ENCODE assay signal across 10 cellular contexts in the genomic region with DNA sequence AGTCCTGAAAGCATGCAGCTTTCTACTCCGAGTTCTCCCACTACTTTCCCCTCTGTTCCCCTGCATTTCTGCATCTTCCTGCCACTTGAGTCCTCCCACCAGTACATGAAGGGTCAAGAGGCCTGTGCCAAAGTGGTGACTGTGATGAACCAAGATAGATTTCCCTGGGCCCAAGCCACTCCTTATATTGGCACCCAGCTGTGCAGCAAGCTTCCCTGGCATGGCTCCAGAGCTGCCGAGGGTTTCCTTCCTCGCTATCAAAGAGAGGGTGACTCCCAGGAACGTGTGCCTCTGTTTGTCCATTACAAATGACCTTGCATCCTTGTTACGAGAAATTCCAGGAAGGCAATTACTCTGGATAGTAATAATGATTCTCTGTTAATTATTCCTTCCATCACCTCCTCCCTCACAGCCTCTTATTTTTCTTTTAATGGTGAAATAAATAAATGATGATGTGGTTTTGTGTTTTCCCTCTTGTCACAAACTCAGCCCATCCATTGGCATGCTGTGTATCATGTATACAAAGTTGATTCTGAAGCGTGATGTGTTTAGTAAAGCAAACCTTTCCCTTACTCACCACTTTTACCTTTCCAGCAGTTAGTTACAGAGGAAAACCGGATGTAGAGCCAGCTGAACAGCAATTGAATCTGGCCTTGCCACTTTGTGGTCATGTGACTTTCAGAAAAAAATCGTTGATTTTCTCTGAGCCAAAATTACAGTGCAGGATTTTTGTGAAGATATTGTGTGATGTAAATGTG. TPM values are rescaled to one million over a fixed set of nuclear protein-coding genes. Genes with fewer than 3 reads are reported as not detected.
DNase-seq lines count a peak whose midpoint lies in the region; ATAC-seq and TF ChIP-seq lines count a peak whose summit lies in the region.
"Had no signal": no experiment of that assay in that cellular context is flagged by ENCODE, and none has a peak within 500 bp of the region (broad histone marks: within the 10 kb centered on the region; RNA-seq: fewer than 3 reads in every experiment).

No MANE protein-coding gene starts in this region.

- H3K9me3 ChIP-seq in spleen (no peaks in the 10 kb centered on the region), osteoblast (ENCODE audit: low read depth, low read length) (no peaks in the 10 kb centered on the region), Karpas-422 (ENCODE audit: low read length) (no peaks in the 10 kb centered on the region)

- no peak for TF ChIP-seq POLR2A in spleen (IDR thresholded peaks at IDR 0.05)

- H2AFZ ChIP-seq in osteoblast (ENCODE audit: low read length) (no peak overlapping the region), Karpas-422 (ENCODE audit: low read length) (no peak overlapping the region)

- no peaks in the 10 kb centered on the region for H3K9me2 ChIP-seq in Karpas-422 (replicated peaks; ENCODE audit: insufficient read depth, low read length)

- no peaks in the 10 kb centered on the region for H3K27me3 ChIP-seq in spleen (replicated peaks in 1 of 7)
- H3K27me3 ChIP-seq in osteoblast (ENCODE audit: insufficient read depth, low read length): no peaks in the 10 kb centered on the region
- no peaks in the 10 kb centered on the region for H3K27me3 ChIP-seq in Karpas-422 (ENCODE audit: low read length)

- peaks cover 0 to 5% (median 0%) of the 10 kb centered on the region in 6 donors for H3K36me3 ChIP-seq in spleen
- H3K36me3 ChIP-seq in osteoblast (ENCODE audit: insufficient read depth, low read length): no peaks in the 10 kb centered on the region
- H3K36me3 ChIP-seq in Karpas-422 (ENCODE audit: insufficient read depth, low read length): peaks cover 12% of the 10 kb centered on the region

- TF ChIP-seq CTCF in spleen (IDR thresholded peaks at IDR 0.05 in 8 of 11, conservative IDR thresholded peaks at IDR 0.05 in 3 of 11) (no peak), osteoblast (IDR thresholded peaks at IDR 0.05; ENCODE audit: extremely low read depth, low read depth, low read length) (no peak)

- WGBS in spleen, 5 donors: 40 to 58% (median 46%) methylated on average over 8 of the region's 8 CpGs

- H3K4me2 ChIP-seq in osteoblast (ENCODE audit: insufficient read depth, low read length): no peak overlapping the region
- H3K4me2 ChIP-seq in Karpas-422 (ENCODE audit: low read depth, low read length, poor library complexity, severe bottlenecking): no peak overlapping the region

- H3K4me3 ChIP-seq in spleen (no peak overlapping the region), osteoblast (ENCODE audit: insufficient read depth, low read length) (no peak overlapping the region), Karpas-422 (ENCODE audit: low read length) (no peak overlapping the region)

- no peaks in the 10 kb centered on the region for H4K20me1 ChIP-seq in osteoblast (ENCODE audit: insufficient read depth, low read length)
- H4K20me1 ChIP-seq in Karpas-422 (ENCODE audit: insufficient read depth, low read depth, low read length): peaks cover 8% of the 10 kb centered on the region

- H3K27ac ChIP-seq in spleen (peak overlapping the region; percentile 11 to 81 (median 70)), osteoblast (ENCODE audit: low read depth, low read length) (no peak overlapping the region), Karpas-422 (ENCODE audit: low read length) (no peak overlapping the region)

- no peak for TF ChIP-seq RAD21 in Ishikawa (IDR thresholded peaks at IDR 0.05; ENCODE audit: low read depth)

- intact Hi-C loops in left ventricle myocardium superior (cut with micrococcal nuclease): no loop called here
- intact Hi-C loops in spleen (cut with DNase I; ENCODE audit: low total_unique reads): loop anchor here (5.0 to 10.0 kb wide), 2 partner anchors 72 to 690 kb away; no protein-coding TSS in a partner anchor

- ATAC-seq in left ventricle myocardium superior: peak; percentile 96
- ATAC-seq in GM19467 (IDR thresholded peaks at IDR 0.05; ENCODE audit: unreplicated experiment): no peak

- peak; percentile 8 for DNase-seq in amniotic epithelial cell (ENCODE audit: low read depth)
- DNase-seq in left ventricle myocardium superior: peak; percentile 82
- DNase-seq in spleen: peak; percentile 81
- DNase-seq in osteoblast (ENCODE audit: insufficient read length, low spot score, missing footprints): no peak
- DNase-seq in AG20443 (ENCODE audit: low spot score): no peak
- DNase-seq in Karpas-422: no peak
- DNase-seq: islet precursor cell; stimulated activated CD4-positive, alpha-beta T cell treated with anti-CD3 and anti-CD28 coated beads, Interleukin-2, amount 100 ng/mL, for 24 hours had no signal

- no peak for TF ChIP-seq EP300 in Ishikawa (IDR thresholded peaks at IDR 0.05; ENCODE audit: borderline replicate concordance)

- H3K79me2 ChIP-seq in osteoblast (ENCODE audit: insufficient read depth, low read length): peaks cover 3% of the 10 kb centered on the region
- H3K79me2 ChIP-seq in Karpas-422 (ENCODE audit: low read length): peaks cover 5% of the 10 kb centered on the region

- H3K9ac ChIP-seq in Karpas-422 (ENCODE audit: low read length): no peak overlapping the region

- peaks cover 3 to 55% (median 34%) of the 10 kb centered on the region in 6 donors for H3K4me1 ChIP-seq in spleen
- H3K4me1 ChIP-seq in osteoblast (ENCODE audit: insufficient read depth, low read length): peaks cover 21% of the 10 kb centered on the region
- peaks cover 9% of the 10 kb centered on the region for H3K4me1 ChIP-seq in Karpas-422 (ENCODE audit: low read length)

TF ChIP-seq in Ishikawa, 13 proteins besides CTCF, POLR2A, EP300 and RAD21:
- TF ChIP-seq CEBPB (IDR thresholded peaks at IDR 0.05): no peak
- no peak for TF ChIP-seq FOXM1 (IDR thresholded peaks at IDR 0.05; ENCODE audit: borderline replicate concordance, low read depth)
- TF ChIP-seq TAF1 (IDR thresholded peaks at IDR 0.05; ENCODE audit: low read depth): no peak
- TF ChIP-seq TCF12 (IDR thresholded peaks at IDR 0.05; ENCODE audit: low read depth): no peak
- 0 out of 2 replicates have a peak, but pooled peaks have one; percentile 44 for TF ChIP-seq NFIC (IDR thresholded peaks at IDR 0.05)
- TF ChIP-seq, protein P1, sequence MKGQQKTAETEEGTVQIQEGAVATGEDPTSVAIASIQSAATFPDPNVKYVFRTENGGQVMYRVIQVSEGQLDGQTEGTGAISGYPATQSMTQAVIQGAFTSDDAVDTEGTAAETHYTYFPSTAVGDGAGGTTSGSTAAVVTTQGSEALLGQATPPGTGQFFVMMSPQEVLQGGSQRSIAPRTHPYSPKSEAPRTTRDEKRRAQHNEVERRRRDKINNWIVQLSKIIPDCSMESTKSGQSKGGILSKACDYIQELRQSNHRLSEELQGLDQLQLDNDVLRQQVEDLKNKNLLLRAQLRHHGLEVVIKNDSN (IDR thresholded peaks at IDR 0.05): peak; percentile 71
- TF ChIP-seq, protein P2, sequence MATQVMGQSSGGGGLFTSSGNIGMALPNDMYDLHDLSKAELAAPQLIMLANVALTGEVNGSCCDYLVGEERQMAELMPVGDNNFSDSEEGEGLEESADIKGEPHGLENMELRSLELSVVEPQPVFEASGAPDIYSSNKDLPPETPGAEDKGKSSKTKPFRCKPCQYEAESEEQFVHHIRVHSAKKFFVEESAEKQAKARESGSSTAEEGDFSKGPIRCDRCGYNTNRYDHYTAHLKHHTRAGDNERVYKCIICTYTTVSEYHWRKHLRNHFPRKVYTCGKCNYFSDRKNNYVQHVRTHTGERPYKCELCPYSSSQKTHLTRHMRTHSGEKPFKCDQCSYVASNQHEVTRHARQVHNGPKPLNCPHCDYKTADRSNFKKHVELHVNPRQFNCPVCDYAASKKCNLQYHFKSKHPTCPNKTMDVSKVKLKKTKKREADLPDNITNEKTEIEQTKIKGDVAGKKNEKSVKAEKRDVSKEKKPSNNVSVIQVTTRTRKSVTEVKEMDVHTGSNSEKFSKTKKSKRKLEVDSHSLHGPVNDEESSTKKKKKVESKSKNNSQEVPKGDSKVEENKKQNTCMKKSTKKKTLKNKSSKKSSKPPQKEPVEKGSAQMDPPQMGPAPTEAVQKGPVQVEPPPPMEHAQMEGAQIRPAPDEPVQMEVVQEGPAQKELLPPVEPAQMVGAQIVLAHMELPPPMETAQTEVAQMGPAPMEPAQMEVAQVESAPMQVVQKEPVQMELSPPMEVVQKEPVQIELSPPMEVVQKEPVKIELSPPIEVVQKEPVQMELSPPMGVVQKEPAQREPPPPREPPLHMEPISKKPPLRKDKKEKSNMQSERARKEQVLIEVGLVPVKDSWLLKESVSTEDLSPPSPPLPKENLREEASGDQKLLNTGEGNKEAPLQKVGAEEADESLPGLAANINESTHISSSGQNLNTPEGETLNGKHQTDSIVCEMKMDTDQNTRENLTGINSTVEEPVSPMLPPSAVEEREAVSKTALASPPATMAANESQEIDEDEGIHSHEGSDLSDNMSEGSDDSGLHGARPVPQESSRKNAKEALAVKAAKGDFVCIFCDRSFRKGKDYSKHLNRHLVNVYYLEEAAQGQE (IDR thresholded peaks at IDR 0.05; ENCODE audit: low read depth): no peak
- TF ChIP-seq, protein P3, sequence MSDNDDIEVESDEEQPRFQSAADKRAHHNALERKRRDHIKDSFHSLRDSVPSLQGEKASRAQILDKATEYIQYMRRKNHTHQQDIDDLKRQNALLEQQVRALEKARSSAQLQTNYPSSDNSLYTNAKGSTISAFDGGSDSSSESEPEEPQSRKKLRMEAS (IDR thresholded peaks at IDR 0.05): no peak

RNA-seq across cellular contexts. Expression of a gene that starts 8.3 kb away (rescaled TPM):
- total RNA-seq in left ventricle myocardium superior (24.9 TPM), spleen (10 to 100 TPM; 38.1 to 63.9 (median 55.7) TPM), osteoblast (20.6 and 22.1 TPM in 2 replicates)
- polyA plus RNA-seq in spleen: 10 to 100 TPM; 59.6 to 63.3 (median 62.6) TPM
- 50.0 and 111 TPM in 2 replicates for total RNA-seq in Karpas-422 (2014; rRNA removed; shearing (Covaris generic); ENCODE audit: low replicate concordance)

RNA-seq across cellular contexts. Expression of a gene that starts 14.7 kb away (rescaled TPM):
- 10.7 TPM for total RNA-seq in left ventricle myocardium superior
- total RNA-seq in spleen: 10 to 100 TPM; 34.3 to 80.5 (median 70.5) TPM
- polyA plus RNA-seq in spleen: 10 to 100 TPM in 1 of 3 donors, 1 to 10 TPM in 2; 6.3 to 12.5 (median 9.8) TPM
- 43.0 and 44.2 TPM in 2 replicates for total RNA-seq in osteoblast
- 11.0 and 12.8 TPM in 2 replicates for total RNA-seq in Karpas-422 (2014; rRNA removed; shearing (Covaris generic); ENCODE audit: low replicate concordance)

RNA-seq across cellular contexts. Expression of a gene that starts 25.8 kb away (rescaled TPM):
- not detected for total RNA-seq in left ventricle myocardium superior
- total RNA-seq in spleen: not detected
- not detected for polyA plus RNA-seq in spleen
- under 0.01 TPM in 1 of 2 replicates, not detected in the other for total RNA-seq in osteoblast
- total RNA-seq in Karpas-422 (2014; rRNA removed; shearing (Covaris generic); ENCODE audit: low replicate concordance): not detected in 2 replicates

RNA-seq across cellular contexts. Expression of a gene that starts 49.9 kb away (rescaled TPM):
- total RNA-seq in left ventricle myocardium superior (not detected), spleen (not detected), osteoblast (not detected in 2 replicates)
- not detected for polyA plus RNA-seq in spleen
- not detected in 2 replicates for total RNA-seq in Karpas-422 (2014; rRNA removed; shearing (Covaris generic); ENCODE audit: low replicate concordance)

Comparison
In these comparisons a context has a peak if more than half of its experiments do, and no peak if none do; other contexts are left out.
1. DNase-seq: peak in amniotic epithelial cell (single experiment), left ventricle myocardium superior (single experiment) and spleen (single experiment); none in osteoblast (single experiment), AG20443 (single experiment) and Karpas-422 (single experiment).
2. H3K27ac ChIP-seq: peak in spleen (8 of 8); none in osteoblast (single experiment) and Karpas-422 (single experiment).